21 cellular contexts compared by ENCODE assay signal in genomic region chr12:1131811-1132224, GRCh38.
DNase-seq lines count a peak whose midpoint lies in the region; ATAC-seq and TF ChIP-seq lines count a peak whose summit lies in the region.
"Had no signal": no experiment of that assay in that cellular context is flagged by ENCODE, and none has a peak within 500 bp of the region (broad histone marks: within the 10 kb centered on the region; RNA-seq: fewer than 3 reads in every experiment).

No MANE protein-coding gene starts in this region.

- no peaks in the 10 kb centered on the region for H3K27me3 Mint-ChIP-seq in activated naive CD8-positive, alpha-beta T cell
- no peaks in the 10 kb centered on the region for H3K27me3 Mint-ChIP-seq in activated naive CD8-positive, alpha-beta T cell treated with anti-CD3 and anti-CD28 coated beads, Interleukin-2, amount 50 U/mL, for 24 hours

- CTCF ChIA-PET in HEK293T (lab: Yijun Ruan, JAX), result no interaction called here

- intact Hi-C loops in psoas muscle (cut with DNase I), result no loop called here

- peak overlapping the region; percentile 11 for H3K27ac Mint-ChIP-seq in activated naive CD8-positive, alpha-beta T cell
- no peak overlapping the region for H3K27ac Mint-ChIP-seq in activated naive CD8-positive, alpha-beta T cell treated with anti-CD3 and anti-CD28 coated beads, Interleukin-2, amount 50 U/mL, for 24 hours
- H3K27ac Mint-ChIP-seq: activated T-helper 2 cell treated with anti-CD3 and anti-CD28 coated beads, Interferon-gamma antibody, Interleukin-2, Interleukin-4, amounts not matched to agents 10 μg/mL and 5 μg/mL and 100 μg/mL, durations not matched to agents 14 hours and 24 hours and 36 hours; nephron progenitor cell had no signal

- no peaks in the 10 kb centered on the region for H3K9me3 ChIP-seq in psoas muscle
- H3K9me3 ChIP-seq: BLaER1, upper lobe of right lung had no signal

- peaks cover 7% of the 10 kb centered on the region for H3K36me3 Mint-ChIP-seq in activated naive CD8-positive, alpha-beta T cell
- no peaks in the 10 kb centered on the region for H3K36me3 Mint-ChIP-seq in activated naive CD8-positive, alpha-beta T cell treated with anti-CD3 and anti-CD28 coated beads, Interleukin-2, amount 50 U/mL, for 24 hours (ENCODE audit: low read depth)

- H3K4me3 Mint-ChIP-seq in activated naive CD8-positive, alpha-beta T cell, result no peak overlapping the region
- no peak overlapping the region for H3K4me3 Mint-ChIP-seq in activated naive CD8-positive, alpha-beta T cell treated with anti-CD3 and anti-CD28 coated beads, Interleukin-2, amount 50 U/mL, for 24 hours
- H3K4me3 Mint-ChIP-seq: nephron progenitor cell had no signal

- ATAC-seq in activated naive CD8-positive, alpha-beta T cell treated with anti-CD3 and anti-CD28 coated beads, Interleukin-2, amount 50 U/mL, for 24 hours, result no peak
- ATAC-seq in psoas muscle (peak in 2 of 4 donors; percentile 49 to 77), HG02623 (IDR thresholded peaks at IDR 0.05; ENCODE audit: unreplicated experiment) (no peak)
- ATAC-seq: upper lobe of right lung had no signal

- no peak for TF ChIP-seq CTCF in psoas muscle (IDR thresholded peaks at IDR 0.05)

- no peaks in the 10 kb centered on the region for H3K36me3 ChIP-seq in psoas muscle (ENCODE audit: insufficient read depth in 1 of 2, low read depth in 1 of 2)
- H3K36me3 ChIP-seq: upper lobe of right lung had no signal

- 22 to 48% (median 32%) methylated on average over 2 of the region's 2 CpGs for WGBS in psoas muscle, 3 donors

- no peak for DNase-seq in activated naive CD8-positive, alpha-beta T cell treated with anti-CD3 and anti-CD28 coated beads, Interleukin-2, amount 50 U/mL, for 24 hours
- DNase-seq in NCI-H69 (lab: John Stamatoyannopoulos, UW) (peak; percentile 33), psoas muscle (no peak), HEK293T (ENCODE audit: extremely low spot score) (no peak), cortex of kidney (lab: John Stamatoyannopoulos, UW) (no peak)
- DNase-seq: activated CD4-positive, CD25-positive, alpha-beta regulatory T cell treated with anti-CD3 and anti-CD28 coated beads, Interleukin-2, amount 50 U/mL, for 72 hours; foreskin melanocyte; NCI-H187; nephron progenitor cell; SHP77 treated with DMSO at 0.1 percent for 48 hours; stimulated activated CD4-positive, alpha-beta T cell treated with anti-CD3 and anti-CD28 coated beads, Interleukin-15, amount 100 ng/mL, for 24 hours; stimulated activated naive CD4-positive, alpha-beta T cell treated with Interleukin-2 at 50 U/mL for 16 hours; upper lobe of right lung had no signal

- H3K4me1 Mint-ChIP-seq in activated naive CD8-positive, alpha-beta T cell (ENCODE audit: low read depth), result peaks cover 33% of the 10 kb centered on the region
- peaks cover 21% of the 10 kb centered on the region for H3K4me1 Mint-ChIP-seq in activated naive CD8-positive, alpha-beta T cell treated with anti-CD3 and anti-CD28 coated beads, Interleukin-2, amount 50 U/mL, for 24 hours

- H3K27ac ChIP-seq in cingulate gyrus (ENCODE audit: low read depth, low read length) (peak overlapping the region; percentile 33), psoas muscle (no peak overlapping the region)
- H3K27ac ChIP-seq: BLaER1, coronary artery, epithelial cell of prostate, upper lobe of right lung had no signal

- peak overlapping the region; percentile 27 for H3K4me3 ChIP-seq in psoas muscle
- H3K4me3 ChIP-seq: BLaER1, coronary artery, lung, upper lobe of right lung had no signal

- no peaks in the 10 kb centered on the region for H3K9me3 Mint-ChIP-seq in activated naive CD8-positive, alpha-beta T cell (ENCODE audit: low read depth)
- H3K9me3 Mint-ChIP-seq in activated naive CD8-positive, alpha-beta T cell treated with anti-CD3 and anti-CD28 coated beads, Interleukin-2, amount 50 U/mL, for 24 hours, result no peaks in the 10 kb centered on the region
- H3K9me3 Mint-ChIP-seq: activated T-helper 2 cell treated with anti-CD3 and anti-CD28 coated beads, Interferon-gamma antibody, Interleukin-2, Interleukin-4, amounts not matched to agents 10 μg/mL and 5 μg/mL and 100 μg/mL, durations not matched to agents 14 hours and 24 hours and 36 hours; nephron progenitor cell had no signal

- H3K4me1 ChIP-seq in psoas muscle, result peaks cover 7% of the 10 kb centered on the region
- H3K4me1 ChIP-seq: BLaER1 had no signal

- POLR2A ChIA-PET in HEK293T (lab: Yijun Ruan, JAX), result no interaction called here

- no peaks in the 10 kb centered on the region for H3K27me3 ChIP-seq in psoas muscle (ENCODE audit: insufficient read depth in 3 of 3, low read length in 2 of 3)
- H3K27me3 ChIP-seq: BLaER1, upper lobe of right lung had no signal

TF ChIP-seq in HEK293T, 16 proteins besides CTCF, POLR2A, EP300 and RAD21:
- TF ChIP-seq SUZ12 (IDR thresholded peaks at IDR 0.05) (no peak), LEF1 (IDR thresholded peaks at IDR 0.05; ENCODE audit: borderline replicate concordance) (no peak), ARNT (IDR thresholded peaks at IDR 0.05) (no peak), PKNOX1 (IDR thresholded peaks at IDR 0.05) (no peak), HDGF (IDR thresholded peaks at IDR 0.05; ENCODE audit: borderline replicate concordance) (no peak), ZNF384 (IDR thresholded peaks at IDR 0.05) (no peak), ELF4 (IDR thresholded peaks at IDR 0.05) (no peak), SP1 (IDR thresholded peaks at IDR 0.05) (no peak), NFRKB (IDR thresholded peaks at IDR 0.05) (no peak), BHLHE40 (IDR thresholded peaks at IDR 0.05; ENCODE audit: borderline replicate concordance) (no peak), FOXK2 (IDR thresholded peaks at IDR 0.05) (no peak), L3MBTL2 (conservative IDR thresholded peaks at IDR 0.05) (no peak), FOXA1 (IDR thresholded peaks at IDR 0.05) (no peak), FOXM1 (IDR thresholded peaks at IDR 0.05; ENCODE audit: borderline replicate concordance) (no peak), TARDBP (IDR thresholded peaks at IDR 0.05) (no peak), CTBP1 (IDR thresholded peaks at IDR 0.05; ENCODE audit: borderline replicate concordance) (no peak)
